24 cellular contexts compared by ENCODE assay signal in the genomic region with DNA sequence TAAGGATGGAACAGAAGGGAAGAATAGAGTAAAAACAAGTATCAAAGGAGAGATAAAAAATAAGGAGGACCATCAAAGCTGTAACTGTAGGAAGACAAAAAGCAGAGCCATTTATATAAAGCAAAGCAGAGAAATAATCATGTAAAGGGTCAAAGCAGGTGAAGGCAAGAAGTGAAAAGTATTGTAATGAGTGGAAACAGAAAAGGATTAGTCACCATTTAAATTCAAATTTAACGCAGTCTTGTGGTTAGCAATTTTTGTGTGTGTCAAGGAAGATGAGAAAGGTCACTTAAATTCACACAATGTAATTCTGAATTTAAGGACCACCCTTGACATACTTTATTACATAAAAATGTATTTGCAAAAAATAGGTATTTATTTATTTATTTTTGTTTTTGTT.
A peak's percentile ranks its signal among the peaks of the same experiment; 100 is the strongest.
DNase-seq lines count a peak whose midpoint lies in the region; ATAC-seq and TF ChIP-seq lines count a peak whose summit lies in the region.
"Had no signal": no experiment of that assay in that cellular context is flagged by ENCODE, and none has a peak within 500 bp of the region (broad histone marks: within the 10 kb centered on the region; RNA-seq: fewer than 3 reads in every experiment).

No MANE protein-coding gene starts in this region.

- no peak for TF ChIP-seq CTCF in OCI-LY3 (IDR thresholded peaks at IDR 0.05; ENCODE audit: low read depth, low read length)
- no peak for TF ChIP-seq CTCF in progenitor cell of endocrine pancreas (IDR thresholded peaks at IDR 0.05; ENCODE audit: unreplicated experiment)

- DNase-seq in EH (ENCODE audit: low read depth) (peak; percentile 1), astrocyte of the hippocampus (ENCODE audit: low read depth, low spot score) (peak; percentile 10), NK-92 (lab: John Stamatoyannopoulos, UW; ENCODE audit: unreplicated experiment) (no peak), progenitor cell of endocrine pancreas (ENCODE audit: low spot score, unreplicated experiment) (no peak)
- DNase-seq: BE2C; CD8-positive, alpha-beta memory T cell; DMS 273 treated with DMSO at 0.1 percent for 48 hours; DMS79; GF-D8; GOT3; HCEC 1CT; NCI-H1105 treated with DMSO at 0.1 percent for 48 hours; NCI-H146; NCI-H2029; NCI-H446 treated with DMSO at 0.1 percent for 48 hours; NCI-H526; NCI-H82; Right ventricle myocardium superior; RPMI8226 had no signal

- H3K79me2 ChIP-seq in OCI-LY3 (ENCODE audit: low read length) = no peaks in the 10 kb centered on the region

- H4K20me1 ChIP-seq in OCI-LY3 (ENCODE audit: insufficient read depth, low read length) = no peaks in the 10 kb centered on the region

- peaks cover 5% of the 10 kb centered on the region for H3K9me3 Mint-ChIP-seq in progenitor cell of endocrine pancreas (ENCODE audit: low read depth)

- no peak for ATAC-seq in GM21717 (IDR thresholded peaks at IDR 0.05; ENCODE audit: unreplicated experiment)

- H3K4me3 ChIP-seq in OCI-LY3 (ENCODE audit: low read length) = no peak overlapping the region
- no peak overlapping the region for H3K4me3 ChIP-seq in iPS-18a (ENCODE audit: low read length)

- no peaks in the 10 kb centered on the region for H3K4me1 Mint-ChIP-seq in progenitor cell of endocrine pancreas (ENCODE audit: low read depth)
- H3K4me1 Mint-ChIP-seq: CD14-positive monocyte; CD8-positive, alpha-beta memory T cell had no signal

- H3K27me3 Mint-ChIP-seq in progenitor cell of endocrine pancreas = no peaks in the 10 kb centered on the region
- H3K27me3 Mint-ChIP-seq: CD8-positive, alpha-beta memory T cell had no signal

- peaks cover 19% of the 10 kb centered on the region for H3K4me1 ChIP-seq in OCI-LY3 (ENCODE audit: low read length)
- H3K4me1 ChIP-seq in iPS-18a (ENCODE audit: control insufficient read depth, low read depth, low read length) = peaks cover 49% of the 10 kb centered on the region
- H3K4me1 ChIP-seq: BE2C had no signal

- H3K27ac ChIP-seq in OCI-LY3 (ENCODE audit: low read length) (no peak overlapping the region), iPS-18a (ENCODE audit: low read length) (peak overlapping the region; percentile 15)
- H3K27ac ChIP-seq: 22Rv1 had no signal

- H3K9me3 ChIP-seq in OCI-LY3 (ENCODE audit: insufficient read depth, low read length) = no peaks in the 10 kb centered on the region
- no peaks in the 10 kb centered on the region for H3K9me3 ChIP-seq in iPS-18a (ENCODE audit: control insufficient read depth, low read depth, low read length)

- peak overlapping the region; percentile 48 for H3K4me2 ChIP-seq in OCI-LY3 (ENCODE audit: low read length)

- H3K27ac Mint-ChIP-seq in progenitor cell of endocrine pancreas = no peak overlapping the region
- H3K27ac Mint-ChIP-seq: CD14-positive monocyte; CD8-positive, alpha-beta memory T cell had no signal

- H3K27me3 ChIP-seq in OCI-LY3 (ENCODE audit: low read depth, low read length) = no peaks in the 10 kb centered on the region
- H3K27me3 ChIP-seq in iPS-18a (ENCODE audit: control insufficient read depth, insufficient read depth, low read length) = no peaks in the 10 kb centered on the region
- H3K27me3 ChIP-seq: BE2C had no signal

- no peaks in the 10 kb centered on the region for H3K36me3 ChIP-seq in OCI-LY3 (replicated peaks; ENCODE audit: low read depth, low read length)
- H3K36me3 ChIP-seq in iPS-18a (ENCODE audit: control insufficient read depth, low read depth, low read length) = no peaks in the 10 kb centered on the region
- H3K36me3 ChIP-seq: BE2C had no signal

- H2AFZ ChIP-seq in OCI-LY3 (ENCODE audit: low read depth, low read length) = no peak overlapping the region

- no peak overlapping the region for H3K4me3 Mint-ChIP-seq in progenitor cell of endocrine pancreas (ENCODE audit: low read depth)
- H3K4me3 Mint-ChIP-seq: CD14-positive monocyte; CD8-positive, alpha-beta memory T cell had no signal

- no peak overlapping the region for H3K9ac ChIP-seq in OCI-LY3 (ENCODE audit: low read length)
- H3K9ac ChIP-seq in iPS-18a (ENCODE audit: low read length) = no peak overlapping the region

- H3K36me3 Mint-ChIP-seq in progenitor cell of endocrine pancreas (ENCODE audit: insufficient read depth) = no peaks in the 10 kb centered on the region
- H3K36me3 Mint-ChIP-seq: CD14-positive monocyte; CD8-positive, alpha-beta memory T cell had no signal

Comparison
In these comparisons a context has a peak if more than half of its experiments do, and no peak if none do; other contexts are left out.
1. DNase-seq: peak in EH (single experiment) and astrocyte of the hippocampus (single experiment); none in NK-92 (single experiment) and progenitor cell of endocrine pancreas (single experiment).